Comparison of ENCODE assay signal across 20 cellular contexts in the genomic region with DNA sequence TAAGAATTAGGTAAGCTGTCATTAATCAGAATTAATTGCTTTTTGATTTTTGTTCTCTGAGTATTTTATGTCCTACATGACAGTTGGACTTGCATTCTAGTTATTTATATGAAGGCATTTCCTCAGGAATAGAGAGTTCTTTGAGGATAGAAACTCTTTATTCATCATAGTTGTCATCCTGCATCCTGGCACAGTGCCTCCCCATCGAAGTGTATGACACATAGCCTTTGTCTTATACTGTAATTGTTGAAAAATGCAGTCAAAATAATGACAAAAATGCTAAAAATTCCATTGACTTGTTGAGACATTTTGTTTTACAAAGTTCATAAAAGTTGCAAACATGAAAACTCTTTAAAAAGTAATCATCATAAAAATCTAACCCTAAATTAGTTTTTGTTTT. TPM values are rescaled to one million over a fixed set of nuclear protein-coding genes. Genes with fewer than 3 reads are reported as not detected.
DNase-seq lines count a peak whose midpoint lies in the region; ATAC-seq and TF ChIP-seq lines count a peak whose summit lies in the region.
"Had no signal": no experiment of that assay in that cellular context is flagged by ENCODE, and none has a peak within 500 bp of the region (broad histone marks: within the 10 kb centered on the region; RNA-seq: fewer than 3 reads in every experiment).

No MANE protein-coding gene starts in this region.

- CTCF ChIA-PET in SK-N-SH (lab: Yijun Ruan, JAX): no interaction called here

- H3K4me3 ChIP-seq in GM23248: no peak overlapping the region
- H3K4me3 ChIP-seq in SK-N-SH (ENCODE audit: low read depth in 2 of 2, low read length in 1 of 2): no peak overlapping the region
- no peak overlapping the region for H3K4me3 ChIP-seq in adrenal gland
- H3K4me3 ChIP-seq: tibial nerve had no signal

- H2AFZ ChIP-seq in GM23248 (no peak overlapping the region), SK-N-SH (ENCODE audit: low read depth) (no peak overlapping the region)

- no peak for TF ChIP-seq RAD21 in SK-N-SH (IDR thresholded peaks at IDR 0.05; ENCODE audit: low read length)

- H3K9me3 Mint-ChIP-seq in glutamatergic neuron (ENCODE audit: unreplicated experiment): no peaks in the 10 kb centered on the region
- H3K9me3 Mint-ChIP-seq: natural killer cell treated with Interleukin-12 subunit alpha and Interleukin-12 subunit beta and Interleukin-15 and Interleukin-18, amount 100 ng/mL, for 72 hours had no signal

- no peaks in the 10 kb centered on the region for H3K4me1 Mint-ChIP-seq in glutamatergic neuron (ENCODE audit: low read depth, unreplicated experiment)
- H3K4me1 Mint-ChIP-seq: WTC11 had no signal

- H3K4me2 ChIP-seq in GM23248 (ENCODE audit: unreplicated experiment) (peak overlapping the region; percentile 31), SK-N-SH (no peak overlapping the region)

- H3K27ac Mint-ChIP-seq in glutamatergic neuron (ENCODE audit: unreplicated experiment): no peak overlapping the region
- H3K27ac Mint-ChIP-seq: CD4-positive, alpha-beta T cell; natural killer cell treated with Interleukin-12 subunit alpha and Interleukin-12 subunit beta and Interleukin-15 and Interleukin-18, amount 100 ng/mL, for 72 hours; WTC11 had no signal

- in situ Hi-C loops in GM23248 (cut with MboI): no loop called here

- H3K9me3 ChIP-seq in GM23248 (ENCODE audit: low read depth): no peaks in the 10 kb centered on the region
- H3K9me3 ChIP-seq in SK-N-SH: no peaks in the 10 kb centered on the region
- H3K9me3 ChIP-seq in adrenal gland (replicated peaks in 1 of 3): no peaks in the 10 kb centered on the region
- H3K9me3 ChIP-seq: tibial nerve had no signal

- peaks cover 11% of the 10 kb centered on the region; the same call in 1 of the 2 replicates for H3K4me1 ChIP-seq in GM23248 (ENCODE audit: insufficient read depth)
- no peaks in the 10 kb centered on the region for H3K4me1 ChIP-seq in SK-N-SH (ENCODE audit: control insufficient read depth in 1 of 2, insufficient read depth in 2 of 2, low read depth in 1 of 2, low read length in 1 of 2)
- H3K4me1 ChIP-seq in adrenal gland (replicated peaks in 1 of 2): no peaks in the 10 kb centered on the region
- H3K4me1 ChIP-seq: tibial nerve had no signal

- no peak overlapping the region for H3K4me3 Mint-ChIP-seq in glutamatergic neuron (ENCODE audit: unreplicated experiment)
- H3K4me3 Mint-ChIP-seq: CD4-positive, alpha-beta T cell; natural killer cell treated with Interleukin-12 subunit alpha and Interleukin-12 subunit beta and Interleukin-15 and Interleukin-18, amount 100 ng/mL, for 72 hours; WTC11 had no signal

- no peaks in the 10 kb centered on the region for H3K36me3 ChIP-seq in GM23248 (ENCODE audit: low read depth)
- peaks cover 0 to 3% of the 10 kb centered on the region in 2 experiments for H3K36me3 ChIP-seq in SK-N-SH (replicated peaks in 1 of 2; ENCODE audit: control insufficient read depth in 1 of 2, insufficient read depth in 2 of 2, low read length in 1 of 2)
- H3K36me3 ChIP-seq in adrenal gland (replicated peaks in 1 of 2): no peaks in the 10 kb centered on the region
- H3K36me3 ChIP-seq: tibial nerve had no signal

- no peak for ATAC-seq in GM18502 (IDR thresholded peaks at IDR 0.05; ENCODE audit: poor library complexity, unreplicated experiment)
- ATAC-seq: natural killer cell treated with Interleukin-12 subunit alpha and Interleukin-12 subunit beta and Interleukin-15 and Interleukin-18, amount 100 ng/mL, for 72 hours; right cardiac atrium; WTC11 had no signal

- peaks cover 6% of the 10 kb centered on the region for H3K36me3 Mint-ChIP-seq in glutamatergic neuron (ENCODE audit: unreplicated experiment)
- H3K36me3 Mint-ChIP-seq: natural killer cell treated with Interleukin-12 subunit alpha and Interleukin-12 subunit beta and Interleukin-15 and Interleukin-18, amount 100 ng/mL, for 72 hours had no signal

- 0 out of 2 replicates have a peak, but pooled peaks cover 3% of the 10 kb centered on the region for H3K9me2 ChIP-seq in GM23248 (ENCODE audit: insufficient read depth)
- H3K9me2 ChIP-seq in SK-N-SH: no peaks in the 10 kb centered on the region

- H3K27me3 ChIP-seq in GM23248 (replicated peaks; ENCODE audit: insufficient read depth) (no peaks in the 10 kb centered on the region), SK-N-SH (ENCODE audit: insufficient read depth) (no peaks in the 10 kb centered on the region), adrenal gland (no peaks in the 10 kb centered on the region)
- H3K27me3 ChIP-seq: tibial nerve had no signal

- intact Hi-C loops in adrenal gland (cut with DNase I): no loop called here

- TF ChIP-seq EP300 in SK-N-SH (IDR thresholded peaks at IDR 0.05; ENCODE audit: borderline replicate concordance in 1 of 2, low read depth in 1 of 2, low read length in 1 of 2): peak in 1 of 2 experiments; percentile 66; a peak in 1 of 4 replicates

- TF ChIP-seq POLR2A in adrenal gland (IDR thresholded peaks at IDR 0.05): no peak

- H3K79me2 ChIP-seq in GM23248 (ENCODE audit: insufficient read depth) (no peaks in the 10 kb centered on the region), SK-N-SH (ENCODE audit: insufficient read depth) (no peaks in the 10 kb centered on the region)

- no peaks in the 10 kb centered on the region for H4K20me1 ChIP-seq in GM23248 (ENCODE audit: insufficient read depth)
- H4K20me1 ChIP-seq in SK-N-SH (ENCODE audit: insufficient read depth): no peaks in the 10 kb centered on the region

- H3F3A ChIP-seq in GM23248 (ENCODE audit: insufficient read depth): 0 out of 2 replicates have a peak, but pooled peaks cover 8% of the 10 kb centered on the region
- H3F3A ChIP-seq in SK-N-SH (replicated peaks; ENCODE audit: insufficient read depth): peaks cover 6% of the 10 kb centered on the region

- H3K27ac ChIP-seq in GM23248 (no peak overlapping the region), SK-N-SH (ENCODE audit: low read depth in 2 of 2, low read length in 1 of 2) (no peak overlapping the region), adrenal gland (no peak overlapping the region)
- H3K27ac ChIP-seq: tibial nerve had no signal

- POLR2A ChIA-PET in SK-N-SH (lab: Yijun Ruan, JAX): no interaction called here

- no peak overlapping the region for H3K9ac ChIP-seq in GM23248
- no peak overlapping the region for H3K9ac ChIP-seq in SK-N-SH

- TF ChIP-seq CTCF in SK-N-SH (IDR thresholded peaks at IDR 0.05): no peak
- no peak for TF ChIP-seq CTCF in adrenal gland (IDR thresholded peaks at IDR 0.05)
- no peak for TF ChIP-seq CTCF in glutamatergic neuron (IDR thresholded peaks at IDR 0.05; ENCODE audit: partially characterized antibody, unreplicated experiment)

- peak; percentile 92 for DNase-seq in GM23248
- DNase-seq in SK-N-SH: no peak
- peak; percentile 28 for DNase-seq in fibroblast of gingiva (ENCODE audit: low read depth)
- DNase-seq in renal cortical epithelial cell (ENCODE audit: low read depth): peak; percentile 19
- DNase-seq in adrenal gland: no peak
- DNase-seq in 8988T: no peak
- no peak for DNase-seq in glutamatergic neuron
- DNase-seq: activated naive CD4-positive, alpha-beta T cell treated with Interleukin-2 at 50 U/mL for 16 hours; CD4-positive, alpha-beta T cell; central memory CD4-positive, alpha-beta T cell; hypothalamus; NCI-H1417 treated with DMSO at 0.1 percent for 48 hours; NCI-H446; right cardiac atrium; stimulated activated CD4-positive, alpha-beta T cell treated with anti-CD3 and anti-CD28 coated beads, Interleukin-4, amount 100 ng/mL, for 1 hour had no signal

- H3K27me3 Mint-ChIP-seq in glutamatergic neuron (ENCODE audit: unreplicated experiment): peaks cover 2% of the 10 kb centered on the region
- H3K27me3 Mint-ChIP-seq: natural killer cell treated with Interleukin-12 subunit alpha and Interleukin-12 subunit beta and Interleukin-15 and Interleukin-18, amount 100 ng/mL, for 72 hours had no signal

- 0% methylated on average over 1 of the region's 1 CpG for whole genome bisulfite sequencing in GM23248 (ENCODE audit: low coverage in 1 of 2, low lambda C conversion rate in 2 of 2, missing lambda C conversion rate in 2 of 2), 2 experiments
- 3% methylated on average over 1 of the region's 1 CpG for WGBS in SK-N-SH (ENCODE audit: low lambda C conversion rate)
- 14 to 30% (median 26%) methylated on average over 1 of the region's 1 CpG for WGBS in adrenal gland, 4 donors

TF ChIP-seq in SK-N-SH, 30 proteins besides CTCF, POLR2A, EP300 and RAD21 (continues in another document):
- TF ChIP-seq TCF12 (IDR thresholded peaks at IDR 0.05) (peak; percentile 56), IRF3 (IDR thresholded peaks at IDR 0.05; ENCODE audit: low read depth, low read length) (no peak), RCOR1 (IDR thresholded peaks at IDR 0.05; ENCODE audit: low read length) (no peak), USF2 (IDR thresholded peaks at IDR 0.05; ENCODE audit: borderline replicate concordance, low read depth, low read length) (no peak), FOXJ3 (CRISPR knock-in tag; IDR thresholded peaks at IDR 0.05) (no peak)

RNA-seq across cellular contexts. Expression of gene CFAP95, which starts 36.5 kb away (rescaled TPM):
- not detected in 2 replicates for total RNA-seq in GM23248 (2014; rRNA removed; shearing (Covaris generic))
- polyA plus RNA-seq in GM23248 (2016; fragmentation: Nextera tagmentation; extraction: Ambion mirVana) (0.39 TPM in 1 of 2 replicates, not detected in the other), SK-N-SH (2012; rRNA removed) (not detected in 2 replicates), adrenal gland (1 to 10 TPM in 1 of 3 donors, under 1 TPM in 2; 0.17 to 1.1 (median 0.97) TPM)
- polyA plus RNA-seq in SK-N-SH (2012; cell fraction: cytosol; rRNA removed): 0.04 TPM in 1 of 2 replicates, not detected in the other
- polyA plus RNA-seq in SK-N-SH (2012; cell fraction: nucleus; rRNA removed): not detected in 2 replicates
- total RNA-seq in renal cortical epithelial cell (0.60 TPM in 1 of 2 replicates, not detected in the other), adrenal gland (under 1 TPM in 1 of 8 donors, not detected in 7; 0.83 TPM), glutamatergic neuron (ENCODE audit: unreplicated experiment) (not detected)
- total RNA-seq: CD4-positive, alpha-beta T cell; liver; natural killer cell treated with Interleukin-12 subunit alpha and Interleukin-12 subunit beta and Interleukin-15 and Interleukin-18, amount 100 ng/mL, for 72 hours; right cardiac atrium; tibial nerve had no signal
- polyA plus RNA-seq: liver, right cardiac atrium had no signal

Comparison
In these comparisons a context has a peak if more than half of its experiments do, and no peak if none do; other contexts are left out.
1. DNase-seq: peak in GM23248 (single experiment), fibroblast of gingiva (single experiment) and renal cortical epithelial cell (single experiment); none in SK-N-SH (single experiment), adrenal gland (0 of 7), 8988T (single experiment) and glutamatergic neuron (single experiment).